In the genomic region with DNA sequence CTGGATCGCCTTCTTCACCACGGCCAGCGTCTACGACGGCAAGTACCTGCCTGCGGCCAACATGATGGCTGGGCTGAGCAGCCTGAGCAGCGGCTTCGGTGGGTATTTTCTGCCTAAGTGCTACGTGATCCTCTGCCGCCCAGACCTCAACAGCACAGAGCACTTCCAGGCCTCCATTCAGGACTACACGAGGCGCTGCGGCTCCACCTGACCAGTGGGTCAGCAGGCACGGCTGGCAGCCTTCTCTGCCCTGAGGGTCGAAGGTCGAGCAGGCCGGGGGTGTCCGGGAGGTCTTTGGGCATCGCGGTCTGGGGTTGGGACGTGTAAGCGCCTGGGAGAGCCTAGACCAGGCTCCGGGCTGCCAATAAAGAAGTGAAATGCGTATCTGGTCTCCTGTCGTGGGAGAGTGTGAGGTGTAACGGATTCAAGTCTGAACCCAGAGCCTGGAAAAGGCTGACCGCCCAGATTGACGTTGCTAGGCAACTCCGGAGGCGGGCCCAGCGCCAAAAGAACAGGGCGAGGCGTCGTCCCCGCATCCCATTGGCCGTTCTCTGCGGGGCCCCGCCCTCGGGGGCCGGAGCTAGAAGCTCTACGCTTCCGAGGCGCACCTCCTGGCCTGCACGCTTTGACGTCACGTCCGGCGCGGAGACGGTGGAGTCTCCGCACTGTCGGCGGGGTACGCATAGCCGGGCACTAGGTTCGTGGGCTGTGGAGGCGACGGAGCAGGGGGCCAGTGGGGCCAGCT, we compare ENCODE assay signal across 8 cellular contexts. TPM values are rescaled to one million over a fixed set of nuclear protein-coding genes. Genes with fewer than 3 reads are reported as not detected.
A peak's percentile ranks its signal among the peaks of the same experiment; 100 is the strongest.
DNase-seq lines count a peak whose midpoint lies in the region; ATAC-seq, FAIRE-seq and TF ChIP-seq lines count a peak whose summit lies in the region.

A gene (plus strand): TSS at position 621 of the 745 bp plus-strand sequence. CDS start 616 bp downstream, outside the sequence.

- peaks cover 8% of the 10 kb centered on the region; the same call in 1 of the 2 replicates for H3K36me3 ChIP-seq in KOPT-K1 (ENCODE audit: insufficient read depth, low read length)
- peaks cover 0 to 4% (median 0%) of the 10 kb centered on the region in 4 donors for H3K36me3 ChIP-seq in esophagus muscularis mucosa
- H3K36me3 ChIP-seq in muscle layer of duodenum (ENCODE audit: control insufficient read depth in 1 of 2, insufficient read depth in 2 of 2, low read length in 2 of 2) = no peaks in the 10 kb centered on the region

- H3K27me3 Mint-ChIP-seq in activated T-cell treated with anti-CD3 and anti-CD28 coated beads, Interleukin-2, amount 50 U/mL, for 72 hours (ENCODE audit: low read depth) = no peaks in the 10 kb centered on the region

- peak; percentile 89 for ATAC-seq in GM21786 (IDR thresholded peaks at IDR 0.05; ENCODE audit: unreplicated experiment)
- peak; percentile 99 for ATAC-seq in activated T-cell treated with anti-CD3 and anti-CD28 coated beads, Interleukin-2, amount 50 U/mL, for 72 hours (replicated peaks in 1 of 2)

- no peaks in the 10 kb centered on the region for H3K9me3 ChIP-seq in KOPT-K1 (ENCODE audit: insufficient read depth, low read length, poor library complexity, severe bottlenecking)
- no peaks in the 10 kb centered on the region for H3K9me3 ChIP-seq in esophagus muscularis mucosa
- H3K9me3 ChIP-seq in muscle layer of duodenum (ENCODE audit: control insufficient read depth in 1 of 2, low read length in 2 of 2) = no peaks in the 10 kb centered on the region

- H3K4me1 Mint-ChIP-seq in activated T-cell treated with anti-CD3 and anti-CD28 coated beads, Interleukin-2, amount 50 U/mL, for 72 hours (ENCODE audit: low read depth) = peaks cover 38% of the 10 kb centered on the region

- H3K27ac Mint-ChIP-seq in activated T-cell treated with anti-CD3 and anti-CD28 coated beads, Interleukin-2, amount 50 U/mL, for 72 hours = peak within 1 kb of the TSS; percentile 92

- TF ChIP-seq CTCF in esophagus muscularis mucosa (IDR thresholded peaks at IDR 0.05) = no peak

- H3K27me3 ChIP-seq in esophagus muscularis mucosa = no peaks in the 10 kb centered on the region
- H3K27me3 ChIP-seq in muscle layer of duodenum (ENCODE audit: low read depth, low read length) = no peaks in the 10 kb centered on the region

- DNase-seq in DMS79 (lab: John Stamatoyannopoulos, UW) (peak; percentile 97), RCC 7860 (ENCODE audit: low spot score) (peak; percentile 93), esophagus muscularis mucosa (ENCODE audit: extremely low spot score) (peak; percentile 100)
- peak; percentile 98 to 99 for DNase-seq in activated T-cell treated with anti-CD3 and anti-CD28 coated beads, Interleukin-2, amount 50 U/mL, for 72 hours
- peak; percentile 93 to 98 for DNase-seq in stimulated activated CD8-positive, alpha-beta memory T cell treated with anti-CD3 and anti-CD28 coated beads, Interleukin-7, amount 100 ng/mL, for 4 hours (ENCODE audit: low read depth in 2 of 2)

- peak within 1 kb of the TSS; percentile 55 for H3K27ac ChIP-seq in KOPT-K1 (ENCODE audit: low read depth, low read length, poor library complexity, severe bottlenecking)
- H3K27ac ChIP-seq in esophagus muscularis mucosa (replicated peaks in 1 of 4) = peak within 1 kb of the TSS; percentile 95 to 98 (median 97)
- H3K27ac ChIP-seq in muscle layer of duodenum (ENCODE audit: low read length) = peak within 1 kb of the TSS; percentile 88

- intact Hi-C loops in esophagus muscularis mucosa (cut with DNase I) = loop anchor here (2.0 to 5.0 kb wide), 2 partner anchors 25 to 48 kb away; a partner anchor contains a TSS

- peak; percentile 91 for FAIRE-seq in RCC 7860 (lab: Jason Lieb, UNC)

- WGBS in esophagus muscularis mucosa = 15% methylated on average over 18 of the region's 58 CpGs

- H3K4me3 Mint-ChIP-seq in activated T-cell treated with anti-CD3 and anti-CD28 coated beads, Interleukin-2, amount 50 U/mL, for 72 hours = peak within 1 kb of the TSS; percentile 96 to 98

- peak within 1 kb of the TSS; percentile 85 to 98 (median 96) for H3K4me3 ChIP-seq in esophagus muscularis mucosa
- H3K4me3 ChIP-seq in muscle layer of duodenum (ENCODE audit: low read depth in 1 of 2, low read length in 2 of 2) = peak within 1 kb of the TSS; percentile 79 to 82

- H3K4me1 ChIP-seq in esophagus muscularis mucosa (peaks cover 32 to 44% (median 41%) of the 10 kb centered on the region in 4 donors), muscle layer of duodenum (ENCODE audit: control insufficient read depth in 1 of 2, insufficient read depth in 2 of 2, low read length in 2 of 2) (peaks cover 16 to 21% of the 10 kb centered on the region in 2 donors)

- peaks cover 0 to 1% of the 10 kb centered on the region in 2 donors for H3K36me3 Mint-ChIP-seq in activated T-cell treated with anti-CD3 and anti-CD28 coated beads, Interleukin-2, amount 50 U/mL, for 72 hours (ENCODE audit: insufficient read depth in 2 of 2)

- TF ChIP-seq EP300 in esophagus muscularis mucosa (IDR thresholded peaks at IDR 0.05) = no peak

- TF ChIP-seq POLR2A in esophagus muscularis mucosa (IDR thresholded peaks at IDR 0.05; ENCODE audit: low read depth) = peak; percentile 96

- no peaks in the 10 kb centered on the region for H3K9me3 Mint-ChIP-seq in activated T-cell treated with anti-CD3 and anti-CD28 coated beads, Interleukin-2, amount 50 U/mL, for 72 hours

RNA-seq across cellular contexts. Expression of the gene that starts here (rescaled TPM):
- total RNA-seq in activated T-cell treated with anti-CD3 and anti-CD28 coated beads, Interleukin-2, amount 50 U/mL, for 72 hours = 10 to 100 TPM; 39.2 to 50.6 TPM
- total RNA-seq in esophagus muscularis mucosa = 10 to 100 TPM; 15.0 to 24.9 (median 16.4) TPM

Comparison
In these comparisons a context has a peak if more than half of its experiments do, and no peak if none do; other contexts are left out.
1. Peak in every context shown above with its lines: DNase-seq, ATAC-seq, H3K4me3 ChIP-seq and H3K27ac ChIP-seq.